1 cellular context compared by ENCODE assay signal in genomic region chr4:91622925-91623600, GRCh38.
TF ChIP-seq lines count a peak whose summit lies in the region.

No MANE protein-coding gene starts in this region.

TF ChIP-seq in H1, 55 proteins besides CTCF, POLR2A, EP300 and RAD21:
- TF ChIP-seq TEAD4 (IDR thresholded peaks at IDR 0.05; ENCODE audit: low read depth, low read length) (0 out of 2 replicates have a peak, but pooled peaks have one; percentile 25), YY1 (IDR thresholded peaks at IDR 0.05; ENCODE audit: low read depth, low read length) (0 out of 2 replicates have a peak, but pooled peaks have one; percentile 11), E2F6 (IDR thresholded peaks at IDR 0.05) (0 out of 2 replicates have a peak, but pooled peaks have one; percentile 20), EZH2 (IDR thresholded peaks at IDR 0.05; ENCODE audit: low read depth, low read length, severe bottlenecking) (no peak), MAX (IDR thresholded peaks at IDR 0.05) (peak; percentile 48)
